Comparison of ENCODE assay signal across 8 cellular contexts in genomic region chr1:173429517-173430477, GRCh38. TPM values are rescaled to one million over a fixed set of nuclear protein-coding genes. Genes with fewer than 3 reads are reported as not detected.
DNase-seq lines count a peak whose midpoint lies in the region; ATAC-seq and TF ChIP-seq lines count a peak whose summit lies in the region.

No MANE protein-coding gene starts in this region.

- no peaks in the 10 kb centered on the region for H3K36me3 ChIP-seq in subcutaneous abdominal adipose tissue (ENCODE audit: control insufficient read depth in 5 of 5, insufficient read depth in 5 of 5, low read length in 5 of 5)

- peak overlapping the region; percentile 79 for H3K27ac Mint-ChIP-seq in activated T-helper 17 cell treated with anti-CD3 and anti-CD28 coated beads, Interleukin-2, amount 50 U/mL, for 72 hours
- H3K27ac Mint-ChIP-seq in neural crest cell (ENCODE audit: unreplicated experiment): peak overlapping the region; percentile 90

- H3K4me3 ChIP-seq in fibroblast of the aortic adventitia (ENCODE audit: low read depth, low read length) (peak overlapping the region; percentile 52), subcutaneous abdominal adipose tissue (ENCODE audit: low read depth in 1 of 5, low read length in 5 of 5) (peak overlapping the region; percentile 36 to 50 (median 41))

- ATAC-seq in GM19043 (IDR thresholded peaks at IDR 0.05; ENCODE audit: low read depth, unreplicated experiment) (peak; percentile 72), HG03520 (IDR thresholded peaks at IDR 0.05; ENCODE audit: unreplicated experiment) (peak; percentile 68)
- ATAC-seq in activated T-helper 17 cell treated with anti-CD3 and anti-CD28 coated beads, Interleukin-2, amount 50 U/mL, for 72 hours (replicated peaks): peak; percentile 89

- H3K4me1 Mint-ChIP-seq in activated T-helper 17 cell treated with anti-CD3 and anti-CD28 coated beads, Interleukin-2, amount 50 U/mL, for 72 hours: peaks cover 14% of the 10 kb centered on the region
- H3K4me1 Mint-ChIP-seq in neural crest cell: peaks cover 29% of the 10 kb centered on the region

- peak overlapping the region; percentile 98 for H3K27ac ChIP-seq in subcutaneous abdominal adipose tissue (ENCODE audit: low read depth, low read length)

- DNase-seq in AML-193 (lab: John Stamatoyannopoulos, UW) (peak; percentile 62 to 75), fibroblast of the aortic adventitia (ENCODE audit: low read depth) (peak; percentile 95), neural crest cell (ENCODE audit: low read depth, low spot score) (peak; percentile 53)

- TF ChIP-seq CTCF in fibroblast of the aortic adventitia (IDR thresholded peaks at IDR 0.05; ENCODE audit: insufficient read depth, low read length) (peak; percentile 70), neural crest cell (conservative IDR thresholded peaks at IDR 0.05) (peak; percentile 60)

- no peaks in the 10 kb centered on the region for H3K27me3 Mint-ChIP-seq in activated T-helper 17 cell treated with anti-CD3 and anti-CD28 coated beads, Interleukin-2, amount 50 U/mL, for 72 hours
- H3K27me3 Mint-ChIP-seq in neural crest cell (ENCODE audit: low read depth): no peaks in the 10 kb centered on the region

- no peaks in the 10 kb centered on the region for H3K9me3 ChIP-seq in subcutaneous abdominal adipose tissue (ENCODE audit: control insufficient read depth in 5 of 5, low read length in 5 of 5)

- H3K4me3 Mint-ChIP-seq in activated T-helper 17 cell treated with anti-CD3 and anti-CD28 coated beads, Interleukin-2, amount 50 U/mL, for 72 hours: peak overlapping the region; percentile 65
- H3K4me3 Mint-ChIP-seq in neural crest cell: peak overlapping the region; percentile 35

- H3K9me3 Mint-ChIP-seq in activated T-helper 17 cell treated with anti-CD3 and anti-CD28 coated beads, Interleukin-2, amount 50 U/mL, for 72 hours: no peaks in the 10 kb centered on the region
- H3K9me3 Mint-ChIP-seq in neural crest cell: no peaks in the 10 kb centered on the region

- no peaks in the 10 kb centered on the region for H3K27me3 ChIP-seq in subcutaneous abdominal adipose tissue (ENCODE audit: control insufficient read depth in 5 of 5, insufficient read depth in 4 of 5, low read length in 5 of 5)

- no peaks in the 10 kb centered on the region for H3K36me3 Mint-ChIP-seq in activated T-helper 17 cell treated with anti-CD3 and anti-CD28 coated beads, Interleukin-2, amount 50 U/mL, for 72 hours (ENCODE audit: low read depth)
- no peaks in the 10 kb centered on the region for H3K36me3 Mint-ChIP-seq in neural crest cell (ENCODE audit: low read depth)

- H3K4me1 ChIP-seq in subcutaneous abdominal adipose tissue (ENCODE audit: control insufficient read depth in 5 of 5, insufficient read depth in 5 of 5, low read length in 5 of 5): peaks cover 13 to 46% (median 37%) of the 10 kb centered on the region in 5 donors

- H3K9ac ChIP-seq in subcutaneous abdominal adipose tissue (ENCODE audit: low read length in 5 of 5): peak overlapping the region; percentile 56 to 91 (median 72)

TF ChIP-seq in PFSK-1, 5 proteins besides CTCF, POLR2A, EP300 and RAD21:
- TF ChIP-seq FOXP2 (optimal IDR thresholded peaks at IDR 0.05; ENCODE audit: borderline replicate concordance, extremely low read depth, extremely low read length, insufficient read depth) (peak; percentile 20), POLR2AphosphoS5 (IDR thresholded peaks at IDR 0.05; ENCODE audit: low read depth, low read length) (peak; percentile 54; the same call in 1 of the 2 replicates), TAF1 (IDR thresholded peaks at IDR 0.05; ENCODE audit: borderline replicate concordance, insufficient read depth, low read length) (no peak), REST (IDR thresholded peaks at IDR 0.05; ENCODE audit: insufficient read depth in 1 of 2, low read depth in 2 of 2, low read length in 2 of 2) (no peak), SIN3A (IDR thresholded peaks at IDR 0.05; ENCODE audit: borderline replicate concordance, insufficient read depth, low read length) (peak; percentile 71; the same call in 1 of the 2 replicates)

RNA-seq across cellular contexts. Expression of gene PRDX6, which starts 47.3 kb away (rescaled TPM):
- 235 TPM for polyA plus RNA-seq in PFSK-1 (2012; ENCODE audit: insufficient read length, low read depth)
- 100 to 1,000 TPM; 101 to 123 TPM for total RNA-seq in activated T-helper 17 cell treated with anti-CD3 and anti-CD28 coated beads, Interleukin-2, amount 50 U/mL, for 72 hours
- total RNA-seq in fibroblast of the aortic adventitia (ENCODE audit: low replicate concordance) (185 and 278 TPM in 2 replicates), neural crest cell (230 and 234 TPM in 2 replicates)

Comparison
In these comparisons a context has a peak if more than half of its experiments do, and no peak if none do; other contexts are left out.
1. Peak in every context shown above with its lines: DNase-seq, ATAC-seq, H3K4me3 ChIP-seq and H3K27ac ChIP-seq.